16 cellular contexts compared by ENCODE assay signal in genomic region chr14:38958589-38958988, GRCh38.
DNase-seq lines count a peak whose midpoint lies in the region; ATAC-seq and TF ChIP-seq lines count a peak whose summit lies in the region.
"Had no signal": no experiment of that assay in that cellular context is flagged by ENCODE, and none has a peak within 500 bp of the region (broad histone marks: within the 10 kb centered on the region; RNA-seq: fewer than 3 reads in every experiment).

No MANE protein-coding gene starts in this region.

- peak; percentile 25 for DNase-seq in DMS53 (lab: John Stamatoyannopoulos, UW)
- DNase-seq in DMS53 treated with DMSO at 0.1 percent for 48 hours (lab: John Stamatoyannopoulos, UW; ENCODE audit: unreplicated experiment), result no peak
- no peak for DNase-seq in HEK293T (ENCODE audit: extremely low spot score)
- DNase-seq in T1000 (lab: John Stamatoyannopoulos, UW), result peak; percentile 2
- DNase-seq in iris pigment epithelial cell (ENCODE audit: low read depth), result peak; percentile 12
- DNase-seq in RKO (ENCODE audit: low spot score), result no peak
- DNase-seq in GM23338 (ENCODE audit: low spot score), result no peak
- DNase-seq: HCEC 1CT, Kasumi-1, NCI-H2171, SJCRH30, T-cell had no signal

- no peaks in the 10 kb centered on the region for H3F3A ChIP-seq in GM23338 (replicated peaks; ENCODE audit: low read depth)

- H3K9me3 Mint-ChIP-seq in GM23338, result no peaks in the 10 kb centered on the region
- H3K9me3 Mint-ChIP-seq: T-cell had no signal

- H3K27ac Mint-ChIP-seq in GM23338, result no peak overlapping the region
- H3K27ac Mint-ChIP-seq: T-cell had no signal

- no peaks in the 10 kb centered on the region for H3K27me3 Mint-ChIP-seq in GM23338 (ENCODE audit: insufficient read depth, low read depth, poor library complexity)

- no peaks in the 10 kb centered on the region for H3K4me1 Mint-ChIP-seq in GM23338
- H3K4me1 Mint-ChIP-seq: T-cell had no signal

- H3K36me3 Mint-ChIP-seq in GM23338 (ENCODE audit: low read depth), result no peaks in the 10 kb centered on the region
- H3K36me3 Mint-ChIP-seq: T-cell had no signal

- POLR2A ChIA-PET in HEK293T (lab: Yijun Ruan, JAX), result no interaction called here

- no peaks in the 10 kb centered on the region for H3K27me3 ChIP-seq in GM23338 (ENCODE audit: insufficient read depth)
- H3K27me3 ChIP-seq: BLaER1, SJCRH30 had no signal

- no peaks in the 10 kb centered on the region for H3K79me2 ChIP-seq in GM23338 (replicated peaks; ENCODE audit: insufficient read depth)

- no peak for ATAC-seq in HG02642 (IDR thresholded peaks at IDR 0.05; ENCODE audit: poor library complexity, unreplicated experiment)
- no peak for ATAC-seq in GM23338
- ATAC-seq: T-cell had no signal

- no peaks in the 10 kb centered on the region for H3K36me3 ChIP-seq in GM23338 (ENCODE audit: insufficient read depth)
- H3K36me3 ChIP-seq: BLaER1, SJCRH30 had no signal

- no peak overlapping the region for H3K4me2 ChIP-seq in GM23338
- H3K4me2 ChIP-seq: BLaER1 had no signal

- no peaks in the 10 kb centered on the region for H4K20me1 ChIP-seq in GM23338 (replicated peaks; ENCODE audit: insufficient read depth)
- H4K20me1 ChIP-seq: BLaER1 had no signal

- H3K4me3 Mint-ChIP-seq in GM23338, result no peak overlapping the region
- H3K4me3 Mint-ChIP-seq: T-cell had no signal

- H2AFZ ChIP-seq in GM23338, result no peak overlapping the region

- no peak overlapping the region for H3K27ac ChIP-seq in GM23338 (ENCODE audit: low read depth)
- H3K27ac ChIP-seq: 22Rv1, BLaER1, RWPE1, SJCRH30 had no signal

- CTCF ChIA-PET in HEK293T (lab: Yijun Ruan, JAX), result no interaction called here

- no peak for TF ChIP-seq CTCF in GM23338 (conservative IDR thresholded peaks at IDR 0.05; ENCODE audit: low read depth in 2 of 2)

- H3K9me2 ChIP-seq in GM23338 (ENCODE audit: insufficient read depth), result no peaks in the 10 kb centered on the region

- H3K4me1 ChIP-seq in GM23338 (ENCODE audit: insufficient read depth), result no peaks in the 10 kb centered on the region
- H3K4me1 ChIP-seq: BLaER1 had no signal

- H3K4me3 ChIP-seq in GM23338, result no peak overlapping the region
- H3K4me3 ChIP-seq: BLaER1, SJCRH30 had no signal

TF ChIP-seq in HEK293T, 16 proteins besides CTCF, POLR2A, EP300 and RAD21:
- TF ChIP-seq PKNOX1 (IDR thresholded peaks at IDR 0.05), result 0 out of 2 replicates have a peak, but pooled peaks have one; percentile 2
- TF ChIP-seq ARNT (IDR thresholded peaks at IDR 0.05), result no peak
TF ChIP-seq in HEK293T: peak in this region for 1.

TF ChIP-seq in GM23338, 12 proteins besides CTCF, POLR2A, EP300 and RAD21:
- TF ChIP-seq EZH2phosphoT487 (IDR thresholded peaks at IDR 0.05; ENCODE audit: unreplicated experiment) (no peak), JUNB (IDR thresholded peaks at IDR 0.05; ENCODE audit: unreplicated experiment) (no peak), POLR2AphosphoS5 (IDR thresholded peaks at IDR 0.05; ENCODE audit: low read depth) (no peak), ZNF114 (CRISPR knock-in tag; IDR thresholded peaks at IDR 0.05) (no peak), REST (IDR thresholded peaks at IDR 0.05; ENCODE audit: unreplicated experiment) (no peak), STAT1 (IDR thresholded peaks at IDR 0.05; ENCODE audit: unreplicated experiment) (no peak), ETS1 (IDR thresholded peaks at IDR 0.05) (no peak), EZH2 (IDR thresholded peaks at IDR 0.05; ENCODE audit: low read depth, unreplicated experiment) (no peak)

Comparison
In these comparisons a context has a peak if more than half of its experiments do, and no peak if none do; other contexts are left out.
1. DNase-seq: peak in DMS53 (single experiment), T1000 (single experiment) and iris pigment epithelial cell (single experiment); none in DMS53 treated with DMSO at 0.1 percent for 48 hours (single experiment), HEK293T (single experiment), RKO (single experiment) and GM23338 (single experiment).